1 cellular context compared by ENCODE assay signal in the genomic region with DNA sequence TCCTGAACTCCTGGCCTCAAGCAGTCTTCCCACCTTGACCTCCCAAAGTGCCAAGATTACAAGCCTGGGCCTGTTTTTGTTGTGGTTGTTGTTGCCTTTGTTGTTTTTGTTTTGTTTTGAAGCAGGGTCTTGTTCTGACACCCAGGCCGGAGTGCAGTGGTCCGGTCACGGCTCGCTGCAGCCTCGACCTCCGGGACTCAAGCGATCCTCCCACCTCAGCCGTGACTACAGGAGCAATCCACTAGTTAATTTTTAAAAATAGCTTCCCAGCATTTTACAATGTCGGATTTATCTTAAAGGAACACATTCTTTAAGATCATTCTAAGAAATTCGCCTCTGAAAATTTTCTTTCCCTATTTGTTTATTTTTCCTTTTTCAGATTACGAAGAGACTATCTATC.
TF ChIP-seq lines count a peak whose summit lies in the region.

No MANE protein-coding gene starts in this region.

TF ChIP-seq in HepG2, 621 proteins besides CTCF, POLR2A, EP300 and RAD21 (continued from another document):
- no peak for TF ChIP-seq ZNF367 (CRISPR knock-in tag; IDR thresholded peaks at IDR 0.05; ENCODE audit: borderline replicate concordance)
